In genomic region chr12:114827460-114827859, GRCh38 we compare ENCODE assay signal across 20 cellular contexts.
DNase-seq lines count a peak whose midpoint lies in the region; ATAC-seq, FAIRE-seq and TF ChIP-seq lines count a peak whose summit lies in the region.
"Had no signal": no experiment of that assay in that cellular context is flagged by ENCODE, and none has a peak within 500 bp of the region (broad histone marks: within the 10 kb centered on the region; RNA-seq: fewer than 3 reads in every experiment).

No MANE protein-coding gene starts in this region.

- H4K20me1 ChIP-seq in HepG2 (ENCODE audit: insufficient read depth, low read length): no peaks in the 10 kb centered on the region
- H4K20me1 ChIP-seq: BLaER1 treated with 17β-estradiol and CSF1 and Interleukin-3, amounts not matched to agents 10 nM and 100 nM had no signal

- no peak overlapping the region for H3K4me2 ChIP-seq in HepG2 (ENCODE audit: low read depth, low read length)
- H3K4me2 ChIP-seq: A549; BLaER1 treated with 17β-estradiol and CSF1 and Interleukin-3, amounts not matched to agents 10 nM and 100 nM had no signal

- H3K27me3 ChIP-seq in HepG2 (ENCODE audit: control insufficient read depth in 1 of 2, insufficient read depth in 2 of 2, low read length in 2 of 2): 0 out of 5 replicates have a peak, but pooled peaks cover 0 to 1% of the 10 kb centered on the region in 2 experiments
- no peaks in the 10 kb centered on the region for H3K27me3 ChIP-seq in right lobe of liver
- no peaks in the 10 kb centered on the region for H3K27me3 ChIP-seq in testis
- H3K27me3 ChIP-seq: BLaER1 treated with 17β-estradiol and CSF1 and Interleukin-3, amounts not matched to agents 10 nM and 100 nM had no signal

- no peaks in the 10 kb centered on the region for H3K79me2 ChIP-seq in HepG2 (ENCODE audit: insufficient read depth, low read length)

- no peak overlapping the region for H3K9ac ChIP-seq in HepG2 (ENCODE audit: insufficient read depth, low read depth, low read length)
- H3K9ac ChIP-seq: BLaER1 treated with 17β-estradiol and CSF1 and Interleukin-3, amounts not matched to agents 10 nM and 100 nM had no signal

- intact Hi-C loops in HepG2 (cut with micrococcal nuclease; ENCODE audit: unreplicated experiment): no loop called here
- intact Hi-C loops in right lobe of liver (cut with DNase I): no loop called here
- intact Hi-C loops in testis (cut with DNase I; ENCODE audit: low total_unique reads): no loop called here

- H3K9me3 ChIP-seq in HepG2 (ENCODE audit: low read length) (no peaks in the 10 kb centered on the region), right lobe of liver (no peaks in the 10 kb centered on the region), testis (no peaks in the 10 kb centered on the region)
- H3K9me3 ChIP-seq: A549; BLaER1 treated with 17β-estradiol and CSF1 and Interleukin-3, amounts not matched to agents 10 nM and 100 nM; Caco-2 had no signal

- H3K4me3 ChIP-seq in HepG2 (replicated peaks in 1 of 3; ENCODE audit: insufficient read depth in 1 of 3, low read depth in 2 of 3, low read length in 3 of 3): no peak overlapping the region
- no peak overlapping the region for H3K4me3 ChIP-seq in right lobe of liver
- H3K4me3 ChIP-seq in testis: no peak overlapping the region
- H3K4me3 ChIP-seq: A549; BLaER1 treated with 17β-estradiol and CSF1 and Interleukin-3, amounts not matched to agents 10 nM and 100 nM had no signal

- POLR2A ChIA-PET in HepG2 (lab: Yijun Ruan, JAX): interaction anchor here (1.1 kb wide), 1 partner anchor 28 kb away, joined by 3 read pairs; no protein-coding TSS in a partner anchor

- TF ChIP-seq CTCF in HepG2 (CRISPR knock-in tag; IDR thresholded peaks at IDR 0.05) (no peak), right lobe of liver (IDR thresholded peaks at IDR 0.05) (no peak), testis (IDR thresholded peaks at IDR 0.05) (no peak)

- TF ChIP-seq EP300 in HepG2 (IDR thresholded peaks at IDR 0.05; ENCODE audit: low read depth in 2 of 2, low read length in 2 of 2) (no peak), HepG2 (CRISPR knock-in tag; IDR thresholded peaks at IDR 0.05; ENCODE audit: borderline replicate concordance) (no peak)

- no peak for ATAC-seq in HepG2
- no peak for ATAC-seq in right lobe of liver
- ATAC-seq: A549; CD8-positive, alpha-beta T cell had no signal

- no peak overlapping the region for H3K27ac ChIP-seq in HepG2 (ENCODE audit: extremely low read length, insufficient read depth, low read length)
- peak overlapping the region in 1 of 3 donors; percentile 67 for H3K27ac ChIP-seq in right lobe of liver
- H3K27ac ChIP-seq in testis: no peak overlapping the region
- H3K27ac ChIP-seq: 22Rv1; A549; BLaER1 treated with 17β-estradiol and CSF1 and Interleukin-3, amounts not matched to agents 10 nM and 100 nM; C4-2B had no signal

- FAIRE-seq in HepG2 (lab: Jason Lieb, UNC): no peak
- FAIRE-seq: A549, D721Med, G401.6, GM12891, GM19239 had no signal

- H2AFZ ChIP-seq in HepG2 (ENCODE audit: low read length): no peak overlapping the region

- TF ChIP-seq RAD21 in HepG2 (CRISPR knock-in tag; IDR thresholded peaks at IDR 0.05): no peak

- in situ Hi-C loops in HepG2 (cut with HindIII; ENCODE audit: extremely low pct_ligation_motif_present, low pct_unique_long_range_greater_than_20kb): no loop called here

- H3K36me3 ChIP-seq in HepG2 (replicated peaks in 1 of 2; ENCODE audit: control insufficient read depth in 1 of 2, insufficient read depth in 2 of 2, low read length in 2 of 2) (no peaks in the 10 kb centered on the region), right lobe of liver (no peaks in the 10 kb centered on the region), testis (ENCODE audit: low read depth, missing control alignments) (no peaks in the 10 kb centered on the region)
- H3K36me3 ChIP-seq: BLaER1 treated with 17β-estradiol and CSF1 and Interleukin-3, amounts not matched to agents 10 nM and 100 nM had no signal

- TF ChIP-seq POLR2A in HepG2 (IDR thresholded peaks at IDR 0.05; ENCODE audit: insufficient read depth in 1 of 2, low read depth in 2 of 2, low read length in 2 of 2): no peak
- TF ChIP-seq POLR2A in right lobe of liver (IDR thresholded peaks at IDR 0.05): no peak
- no peak for TF ChIP-seq POLR2A in testis (IDR thresholded peaks at IDR 0.05)

- CTCF ChIA-PET in HepG2 (lab: Yijun Ruan, JAX; ENCODE audit: low intra/inter-chr PET ratio, low total read pairs): no interaction called here

- H3K4me1 ChIP-seq in HepG2 (ENCODE audit: insufficient read depth, low read length) (peaks cover 27% of the 10 kb centered on the region), right lobe of liver (peaks cover 0 to 34% (median 4%) of the 10 kb centered on the region in 4 donors), testis (no peaks in the 10 kb centered on the region)
- H3K4me1 ChIP-seq: A549; BLaER1 treated with 17β-estradiol and CSF1 and Interleukin-3, amounts not matched to agents 10 nM and 100 nM; Caco-2 had no signal

- 48% methylated on average over 7 of the region's 7 CpGs for WGBS in HepG2 (ENCODE audit: low lambda C conversion rate)
- 76% methylated on average over 7 of the region's 7 CpGs for WGBS in right lobe of liver (ENCODE audit: insufficient coverage, low coverage, low lambda C conversion rate, missing lambda C conversion rate)
- WGBS in testis, 2 donors: 95 to 96% methylated on average over 7 of the region's 7 CpGs

- DNase-seq in HepG2 (ENCODE audit: low spot score) (no peak), right lobe of liver (no peak), mesenteric fat pad (ENCODE audit: low spot score) (peak; percentile 28), T1000 (lab: John Stamatoyannopoulos, UW) (no peak), testis (no peak)
- DNase-seq: AML-193; Caco-2; Calu3; CD4-positive, alpha-beta T cell; CD8-positive, alpha-beta T cell; DMS79 treated with DMSO at 0.1 percent for 48 hours; GF-D8 had no signal

- no TSS peak for BruUV-seq in HepG2 (replicated peaks; lab: Mats Ljungman, UMichigan)

TF ChIP-seq in HepG2, 621 proteins besides CTCF, POLR2A, EP300 and RAD21:
- peak; percentile 38 for TF ChIP-seq HNF4A (CRISPR knock-in tag; IDR thresholded peaks at IDR 0.05)
- TF ChIP-seq TP53 (CRISPR knock-in tag; conservative IDR thresholded peaks at IDR 0.05): no peak
